1 cellular context compared by ENCODE assay signal in the genomic region with DNA sequence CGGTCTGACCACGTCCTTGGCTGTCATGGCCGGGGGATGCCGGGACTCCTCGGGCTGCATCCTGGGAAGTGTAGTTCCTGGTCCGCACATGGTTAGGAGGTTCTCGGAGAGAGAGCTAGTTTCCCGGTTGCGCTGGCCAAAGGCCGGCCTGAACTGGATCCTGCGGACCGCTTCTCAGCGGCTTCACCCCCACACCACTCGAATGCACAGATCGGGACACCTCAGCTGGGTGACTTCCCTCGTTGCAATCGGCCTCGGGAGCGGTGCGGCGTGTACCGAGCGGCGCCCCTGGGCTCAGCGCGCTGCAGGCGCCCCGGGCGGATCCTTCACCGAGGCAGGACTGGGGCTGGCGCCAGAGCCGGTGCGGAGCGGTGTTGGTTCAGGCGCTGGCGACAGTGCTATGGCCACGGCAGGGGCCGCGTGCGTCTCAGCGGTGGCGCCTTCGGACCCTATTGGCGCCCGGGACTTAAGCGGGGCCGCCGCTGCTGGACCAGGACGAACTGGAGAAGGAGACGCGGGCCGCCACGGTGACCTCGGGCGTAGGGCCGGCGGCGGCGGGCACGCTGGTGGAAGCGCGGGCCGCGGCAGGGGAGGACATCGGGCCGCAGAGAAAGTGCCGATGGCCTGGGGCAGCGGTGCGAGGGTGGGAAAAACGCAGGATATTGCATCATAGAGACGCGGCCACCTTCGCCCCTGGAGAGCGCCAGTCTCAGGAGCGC.
TF ChIP-seq lines count a peak whose summit lies in the region.

No MANE protein-coding gene starts in this region.

TF ChIP-seq in HEK293, 187 proteins besides CTCF, POLR2A, EP300 and RAD21 (continued from another document and continues in another):
- TF ChIP-seq ZNF324 (tag by site-specific recombination; IDR thresholded peaks at IDR 0.05) (peak; percentile 70), ZNF391 (tag by site-specific recombination; IDR thresholded peaks at IDR 0.05; ENCODE audit: borderline replicate concordance, low read depth) (no peak; the same call in 1 of the 2 replicates), SP7 (tag by site-specific recombination; IDR thresholded peaks at IDR 0.05) (peak; percentile 56; the same call in 1 of the 2 replicates), ZNF529 (tag by site-specific recombination; IDR thresholded peaks at IDR 0.05; ENCODE audit: insufficient replicate concordance) (no peak), OSR2 (tag by site-specific recombination; IDR thresholded peaks at IDR 0.05) (no peak), KLF1 (tag by site-specific recombination; IDR thresholded peaks at IDR 0.05) (peak; percentile 89), ZNF292 (tag by site-specific recombination; IDR thresholded peaks at IDR 0.05; ENCODE audit: borderline replicate concordance, low read depth) (no peak), ZNF274 (IDR thresholded peaks at IDR 0.05; ENCODE audit: low read length) (no peak), ZNF274 (tag by site-specific recombination; IDR thresholded peaks at IDR 0.05; ENCODE audit: borderline replicate concordance) (no peak), SP3 (tag by site-specific recombination; IDR thresholded peaks at IDR 0.05) (peak; percentile 87), SP2 (tag by site-specific recombination; IDR thresholded peaks at IDR 0.05) (peak; percentile 32; the same call in 1 of the 2 replicates), ZNF2 (tag by site-specific recombination; IDR thresholded peaks at IDR 0.05) (peak; percentile 96), ZNF610 (tag by site-specific recombination; IDR thresholded peaks at IDR 0.05; ENCODE audit: borderline replicate concordance) (peak; percentile 33; the same call in 1 of the 2 replicates), ZNF776 (tag by site-specific recombination; IDR thresholded peaks at IDR 0.05; ENCODE audit: borderline replicate concordance) (no peak), ZNF248 (tag by site-specific recombination; IDR thresholded peaks at IDR 0.05) (no peak), ZNF600 (tag by site-specific recombination; IDR thresholded peaks at IDR 0.05) (peak; percentile 100), GLI4 (tag by site-specific recombination; IDR thresholded peaks at IDR 0.05) (no peak), KLF7 (tag by site-specific recombination; IDR thresholded peaks at IDR 0.05; ENCODE audit: borderline replicate concordance) (peak; percentile 99; the same call in 1 of the 2 replicates), ZNF416 (tag by site-specific recombination; IDR thresholded peaks at IDR 0.05) (no peak), GLI2 (tag by site-specific recombination; IDR thresholded peaks at IDR 0.05; ENCODE audit: borderline replicate concordance, low read depth) (no peak), ZBTB8A (tag by site-specific recombination; IDR thresholded peaks at IDR 0.05) (peak; percentile 83), YY1 (tag by site-specific recombination; IDR thresholded peaks at IDR 0.05) (peak; percentile 90), SCRT1 (tag by site-specific recombination; IDR thresholded peaks at IDR 0.05; ENCODE audit: borderline replicate concordance) (no peak), ZNF670 (tag by site-specific recombination; IDR thresholded peaks at IDR 0.05; ENCODE audit: low read depth) (no peak), ZNF350 (tag by site-specific recombination; IDR thresholded peaks at IDR 0.05) (no peak), ZNF10 (tag by site-specific recombination; IDR thresholded peaks at IDR 0.05) (peak; percentile 97), ZNF830 (tag by site-specific recombination; IDR thresholded peaks at IDR 0.05; ENCODE audit: low read depth) (no peak), ZNF280D (tag by site-specific recombination; IDR thresholded peaks at IDR 0.05) (no peak), ZFP3 (tag by site-specific recombination; IDR thresholded peaks at IDR 0.05; ENCODE audit: low read depth) (no peak), ZNF624 (tag by site-specific recombination; IDR thresholded peaks at IDR 0.05) (no peak), ZNF132 (tag by site-specific recombination; IDR thresholded peaks at IDR 0.05; ENCODE audit: borderline replicate concordance) (no peak), MYNN (tag by site-specific recombination; IDR thresholded peaks at IDR 0.05; ENCODE audit: borderline replicate concordance) (no peak), YY2 (tag by site-specific recombination; IDR thresholded peaks at IDR 0.05) (peak; percentile 66), ZNF341 (tag by site-specific recombination; IDR thresholded peaks at IDR 0.05; ENCODE audit: low read depth) (peak; percentile 58; the same call in 1 of the 2 replicates), ZNF112 (tag by site-specific recombination; IDR thresholded peaks at IDR 0.05) (no peak), ZNF626 (tag by site-specific recombination; IDR thresholded peaks at IDR 0.05) (no peak), ZNF692 (tag by site-specific recombination; IDR thresholded peaks at IDR 0.05) (peak; percentile 79), ZEB2 (tag by site-specific recombination; IDR thresholded peaks at IDR 0.05) (peak; percentile 95), ZNF18 (tag by site-specific recombination; IDR thresholded peaks at IDR 0.05) (peak; percentile 21; the same call in 1 of the 2 replicates), ZNF157 (tag by site-specific recombination; IDR thresholded peaks at IDR 0.05) (no peak; the same call in 1 of the 2 replicates), ZNF785 (tag by site-specific recombination; IDR thresholded peaks at IDR 0.05) (0 out of 2 replicates have a peak, but pooled peaks have one; percentile 11)
- TF ChIP-seq, protein P1, sequence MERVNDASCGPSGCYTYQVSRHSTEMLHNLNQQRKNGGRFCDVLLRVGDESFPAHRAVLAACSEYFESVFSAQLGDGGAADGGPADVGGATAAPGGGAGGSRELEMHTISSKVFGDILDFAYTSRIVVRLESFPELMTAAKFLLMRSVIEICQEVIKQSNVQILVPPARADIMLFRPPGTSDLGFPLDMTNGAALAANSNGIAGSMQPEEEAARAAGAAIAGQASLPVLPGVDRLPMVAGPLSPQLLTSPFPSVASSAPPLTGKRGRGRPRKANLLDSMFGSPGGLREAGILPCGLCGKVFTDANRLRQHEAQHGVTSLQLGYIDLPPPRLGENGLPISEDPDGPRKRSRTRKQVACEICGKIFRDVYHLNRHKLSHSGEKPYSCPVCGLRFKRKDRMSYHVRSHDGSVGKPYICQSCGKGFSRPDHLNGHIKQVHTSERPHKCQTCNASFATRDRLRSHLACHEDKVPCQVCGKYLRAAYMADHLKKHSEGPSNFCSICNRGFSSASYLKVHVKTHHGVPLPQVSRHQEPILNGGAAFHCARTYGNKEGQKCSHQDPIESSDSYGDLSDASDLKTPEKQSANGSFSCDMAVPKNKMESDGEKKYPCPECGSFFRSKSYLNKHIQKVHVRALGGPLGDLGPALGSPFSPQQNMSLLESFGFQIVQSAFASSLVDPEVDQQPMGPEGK (tag by site-specific recombination; IDR thresholded peaks at IDR 0.05) = peak; percentile 40
- TF ChIP-seq, protein P2, sequence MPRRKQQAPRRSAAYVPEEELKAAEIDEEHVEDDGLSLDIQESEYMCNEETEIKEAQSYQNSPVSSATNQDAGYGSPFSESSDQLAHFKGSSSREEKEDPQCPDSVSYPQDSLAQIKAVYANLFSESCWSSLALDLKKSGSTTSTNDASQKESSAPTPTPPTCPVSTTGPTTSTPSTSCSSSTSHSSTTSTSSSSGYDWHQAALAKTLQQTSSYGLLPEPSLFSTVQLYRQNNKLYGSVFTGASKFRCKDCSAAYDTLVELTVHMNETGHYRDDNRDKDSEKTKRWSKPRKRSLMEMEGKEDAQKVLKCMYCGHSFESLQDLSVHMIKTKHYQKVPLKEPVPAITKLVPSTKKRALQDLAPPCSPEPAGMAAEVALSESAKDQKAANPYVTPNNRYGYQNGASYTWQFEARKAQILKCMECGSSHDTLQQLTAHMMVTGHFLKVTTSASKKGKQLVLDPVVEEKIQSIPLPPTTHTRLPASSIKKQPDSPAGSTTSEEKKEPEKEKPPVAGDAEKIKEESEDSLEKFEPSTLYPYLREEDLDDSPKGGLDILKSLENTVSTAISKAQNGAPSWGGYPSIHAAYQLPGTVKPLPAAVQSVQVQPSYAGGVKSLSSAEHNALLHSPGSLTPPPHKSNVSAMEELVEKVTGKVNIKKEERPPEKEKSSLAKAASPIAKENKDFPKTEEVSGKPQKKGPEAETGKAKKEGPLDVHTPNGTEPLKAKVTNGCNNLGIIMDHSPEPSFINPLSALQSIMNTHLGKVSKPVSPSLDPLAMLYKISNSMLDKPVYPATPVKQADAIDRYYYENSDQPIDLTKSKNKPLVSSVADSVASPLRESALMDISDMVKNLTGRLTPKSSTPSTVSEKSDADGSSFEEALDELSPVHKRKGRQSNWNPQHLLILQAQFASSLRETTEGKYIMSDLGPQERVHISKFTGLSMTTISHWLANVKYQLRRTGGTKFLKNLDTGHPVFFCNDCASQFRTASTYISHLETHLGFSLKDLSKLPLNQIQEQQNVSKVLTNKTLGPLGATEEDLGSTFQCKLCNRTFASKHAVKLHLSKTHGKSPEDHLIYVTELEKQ (tag by site-specific recombination; IDR thresholded peaks at IDR 0.05; ENCODE audit: borderline replicate concordance) = 0 out of 2 replicates have a peak, but pooled peaks have one; percentile 62
- TF ChIP-seq, protein P3, sequence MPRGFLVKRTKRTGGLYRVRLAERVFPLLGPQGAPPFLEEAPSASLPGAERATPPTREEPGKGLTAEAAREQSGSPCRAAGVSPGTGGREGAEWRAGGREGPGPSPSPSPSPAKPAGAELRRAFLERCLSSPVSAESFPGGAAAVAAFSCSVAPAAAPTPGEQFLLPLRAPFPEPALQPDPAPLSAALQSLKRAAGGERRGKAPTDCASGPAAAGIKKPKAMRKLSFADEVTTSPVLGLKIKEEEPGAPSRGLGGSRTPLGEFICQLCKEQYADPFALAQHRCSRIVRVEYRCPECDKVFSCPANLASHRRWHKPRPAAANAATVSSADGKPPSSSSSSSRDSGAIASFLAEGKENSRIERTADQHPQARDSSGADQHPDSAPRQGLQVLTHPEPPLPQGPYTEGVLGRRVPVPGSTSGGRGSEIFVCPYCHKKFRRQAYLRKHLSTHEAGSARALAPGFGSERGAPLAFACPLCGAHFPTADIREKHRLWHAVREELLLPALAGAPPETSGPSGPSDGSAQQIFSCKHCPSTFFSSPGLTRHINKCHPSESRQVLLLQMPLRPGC (tag by site-specific recombination; IDR thresholded peaks at IDR 0.05) = peak; percentile 28; the same call in 1 of the 2 replicates
- TF ChIP-seq, protein P4, sequence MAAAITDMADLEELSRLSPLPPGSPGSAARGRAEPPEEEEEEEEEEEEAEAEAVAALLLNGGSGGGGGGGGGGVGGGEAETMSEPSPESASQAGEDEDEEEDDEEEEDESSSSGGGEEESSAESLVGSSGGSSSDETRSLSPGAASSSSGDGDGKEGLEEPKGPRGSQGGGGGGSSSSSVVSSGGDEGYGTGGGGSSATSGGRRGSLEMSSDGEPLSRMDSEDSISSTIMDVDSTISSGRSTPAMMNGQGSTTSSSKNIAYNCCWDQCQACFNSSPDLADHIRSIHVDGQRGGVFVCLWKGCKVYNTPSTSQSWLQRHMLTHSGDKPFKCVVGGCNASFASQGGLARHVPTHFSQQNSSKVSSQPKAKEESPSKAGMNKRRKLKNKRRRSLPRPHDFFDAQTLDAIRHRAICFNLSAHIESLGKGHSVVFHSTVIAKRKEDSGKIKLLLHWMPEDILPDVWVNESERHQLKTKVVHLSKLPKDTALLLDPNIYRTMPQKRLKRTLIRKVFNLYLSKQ (tag by site-specific recombination; IDR thresholded peaks at IDR 0.05; ENCODE audit: borderline replicate concordance) = no peak
